10 cellular contexts compared by ENCODE assay signal in genomic region chr7:30556854-30557644, GRCh38. TPM values are rescaled to one million over a fixed set of nuclear protein-coding genes. Genes with fewer than 3 reads are reported as not detected.
DNase-seq lines count a peak whose midpoint lies in the region; ATAC-seq, FAIRE-seq and TF ChIP-seq lines count a peak whose summit lies in the region.
"Had no signal": no experiment of that assay in that cellular context is flagged by ENCODE, and none has a peak within 500 bp of the region (broad histone marks: within the 10 kb centered on the region; RNA-seq: fewer than 3 reads in every experiment).

No MANE protein-coding gene starts in this region.

- TF ChIP-seq POLR2A in breast epithelium (IDR thresholded peaks at IDR 0.05) (no peak), H54 (IDR thresholded peaks at IDR 0.05; ENCODE audit: low read depth, low read length) (no peak)

- FAIRE-seq in H54 (lab: Jason Lieb, UNC), result no peak

- DNase-seq in GM12865 (ENCODE audit: low read depth) (peak; percentile 15), NCI-H2196 treated with DMSO at 0.1 percent for 48 hours (lab: John Stamatoyannopoulos, UW; ENCODE audit: unreplicated experiment) (peak; percentile 69), breast epithelium (ENCODE audit: low spot score in 2 of 2) (peak; percentile 78 to 94), HK-2 (ENCODE audit: unreplicated experiment) (no peak), H54 (ENCODE audit: insufficient read length, low spot score) (no peak)
- DNase-seq: activated naive CD4-positive, alpha-beta T cell treated with anti-CD3 and anti-CD28 coated beads, Interleukin-2, amount 10 ng/mL, durations not matched to agents 7 days and 5 days; stimulated activated naive CD4-positive, alpha-beta T cell had no signal

- ATAC-seq in HG02571 (IDR thresholded peaks at IDR 0.05; ENCODE audit: unreplicated experiment) (no peak), GM19328 (IDR thresholded peaks at IDR 0.05; ENCODE audit: unreplicated experiment) (no peak)

- H3K27ac ChIP-seq in breast epithelium (peak overlapping the region; percentile 88 to 95), layer of hippocampus (ENCODE audit: low read depth, low read length) (peak overlapping the region; percentile 64)

- no peaks in the 10 kb centered on the region for H3K9me3 ChIP-seq in breast epithelium

- no peaks in the 10 kb centered on the region for H3K36me3 ChIP-seq in breast epithelium

- TF ChIP-seq CTCF in GM12865 (IDR thresholded peaks at IDR 0.05; ENCODE audit: insufficient read depth, low read depth, low read length, missing control alignments) (no peak), breast epithelium (IDR thresholded peaks at IDR 0.05) (no peak)

- H3K27me3 ChIP-seq in breast epithelium (no peaks in the 10 kb centered on the region), layer of hippocampus (ENCODE audit: control insufficient read depth, insufficient read depth, low read length) (no peaks in the 10 kb centered on the region)

- intact Hi-C loops in breast epithelium (cut with DNase I; ENCODE audit: low total_unique reads), result no loop called here

- peaks cover 3 to 16% of the 10 kb centered on the region in 2 donors for H3K4me1 ChIP-seq in breast epithelium

- H3K4me3 ChIP-seq in GM12865 (ENCODE audit: low read depth, low read length), result no peak overlapping the region
- H3K4me3 ChIP-seq in breast epithelium, result no peak overlapping the region

RNA-seq across cellular contexts. Expression of gene GARS1, which starts 37.6 kb away (rescaled TPM):
- 10 to 100 TPM; 50.9 to 66.9 (median 56.8) TPM for total RNA-seq in breast epithelium

RNA-seq across cellular contexts. Expression of gene GGCT, which starts 52.4 kb away (rescaled TPM):
- 10 to 100 TPM; 25.3 to 59.6 (median 44.6) TPM for total RNA-seq in breast epithelium

Comparison
In these comparisons a context has a peak if more than half of its experiments do, and no peak if none do; other contexts are left out.
1. DNase-seq: peak in GM12865 (single experiment), NCI-H2196 treated with DMSO at 0.1 percent for 48 hours (single experiment) and breast epithelium (2 of 2); none in HK-2 (single experiment) and H54 (single experiment).